In the genomic region with DNA sequence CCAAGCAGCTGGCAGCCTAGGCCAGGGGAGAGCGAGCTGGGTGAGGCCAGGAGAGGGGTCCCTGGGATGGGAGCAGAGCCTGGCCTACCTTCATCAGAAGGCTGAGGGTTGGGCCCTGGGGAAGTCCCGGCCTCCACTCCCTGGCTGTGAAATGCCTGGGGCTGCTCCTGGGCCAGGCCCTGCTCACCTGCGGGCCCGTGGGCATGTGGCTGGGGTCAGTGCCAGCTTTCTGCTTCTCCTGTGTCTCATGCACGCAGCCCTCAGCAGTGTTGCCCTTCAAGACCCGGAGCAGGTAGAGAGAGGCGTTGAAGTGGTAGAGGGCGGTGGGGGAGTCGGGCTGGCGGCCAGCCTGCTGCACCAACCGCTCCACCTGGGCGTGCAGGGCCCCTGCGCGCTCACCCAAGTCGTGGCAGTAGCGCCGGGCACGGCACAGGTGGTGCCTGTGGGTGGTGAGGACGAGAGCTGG, we compare ENCODE assay signal across 21 cellular contexts. TPM values are rescaled to one million over a fixed set of nuclear protein-coding genes. Genes with fewer than 3 reads are reported as not detected.
DNase-seq lines count a peak whose midpoint lies in the region; ATAC-seq, FAIRE-seq and TF ChIP-seq lines count a peak whose summit lies in the region.
"Had no signal": no experiment of that assay in that cellular context is flagged by ENCODE, and none has a peak within 500 bp of the region (broad histone marks: within the 10 kb centered on the region; RNA-seq: fewer than 3 reads in every experiment).

No MANE protein-coding gene starts in this region.

- no peaks in the 10 kb centered on the region for H3K9me3 ChIP-seq in K562 (replicated peaks; ENCODE audit: control insufficient read depth, insufficient read depth, low read depth, low read length)
- no peaks in the 10 kb centered on the region for H3K9me3 ChIP-seq in gastrocnemius medialis
- no peaks in the 10 kb centered on the region for H3K9me3 ChIP-seq in Karpas-422 (ENCODE audit: low read length)
- H3K9me3 ChIP-seq: SJSA1 had no signal

- H3K9me2 ChIP-seq in Karpas-422 (replicated peaks; ENCODE audit: insufficient read depth, low read length) = no peaks in the 10 kb centered on the region

- no peaks in the 10 kb centered on the region for H3K9me3 Mint-ChIP-seq in activated naive CD4-positive, alpha-beta T cell treated with anti-CD3 and anti-CD28 coated beads, Interleukin-2, amount 50 U/mL, for 72 hours
- H3K9me3 Mint-ChIP-seq: CD8-positive, alpha-beta T cell had no signal

- H3K9ac ChIP-seq in K562 (ENCODE audit: insufficient read depth in 1 of 2, low read depth in 2 of 2, low read length in 2 of 2) (no peak overlapping the region), Karpas-422 (ENCODE audit: low read length) (no peak overlapping the region)

- WGBS in K562 (ENCODE audit: insufficient coverage, low coverage, missing lambda C conversion rate) = 96% methylated on average over 5 of the region's 19 CpGs

- TF ChIP-seq POLR2A in K562 (conservative IDR thresholded peaks at IDR 0.05) (no peak), gastrocnemius medialis (IDR thresholded peaks at IDR 0.05) (no peak)

- intact Hi-C loops in K562 (cut with micrococcal nuclease) = loop anchor here (5.0 kb wide), 1 partner anchor 120 kb away; no protein-coding TSS in a partner anchor
- intact Hi-C loops in gastrocnemius medialis (cut with DNase I; ENCODE audit: low total_unique reads) = no loop called here

- no peak for TF ChIP-seq EP300 in K562 (IDR thresholded peaks at IDR 0.05; ENCODE audit: low read length)

- H3K27ac ChIP-seq in K562 (ENCODE audit: extremely low read depth, low read depth, low read length) (no peak overlapping the region), gastrocnemius medialis (peak overlapping the region in 3 of 4 donors; percentile 7 to 79 (median 76)), Karpas-422 (ENCODE audit: low read length) (no peak overlapping the region)
- H3K27ac ChIP-seq: 22Rv1, SJSA1 had no signal

- no peak for ATAC-seq in activated naive CD4-positive, alpha-beta T cell treated with anti-CD3 and anti-CD28 coated beads, Interleukin-2, amount 50 U/mL, for 72 hours
- ATAC-seq in K562 (no peak), gastrocnemius medialis (no peak), HG02840 (IDR thresholded peaks at IDR 0.05; ENCODE audit: low FRiP score, unreplicated experiment) (no peak)
- ATAC-seq: CD8-positive, alpha-beta T cell had no signal

- H3K27me3 ChIP-seq in K562 (ENCODE audit: control insufficient read depth in 2 of 2, insufficient read depth in 2 of 2, low read length in 2 of 2) (no peaks in the 10 kb centered on the region), gastrocnemius medialis (no peaks in the 10 kb centered on the region), Karpas-422 (ENCODE audit: low read length) (no peaks in the 10 kb centered on the region)
- H3K27me3 ChIP-seq: SJSA1 had no signal

- TF ChIP-seq RAD21 in K562 (CRISPR knock-in tag; conservative IDR thresholded peaks at IDR 0.05 in 1 of 2, IDR thresholded peaks at IDR 0.05 in 1 of 2) = no peak

- no peak for FAIRE-seq in K562 (lab: Jason Lieb, UNC)

- in situ Hi-C loops in K562 (cut with MboI) = no loop called here
- in situ Hi-C loops in gastrocnemius medialis (cut with MboI; ENCODE audit: low sequenced_read_pairs in 4 of 4) = no loop called here

- no peaks in the 10 kb centered on the region for H3K36me3 Mint-ChIP-seq in activated naive CD4-positive, alpha-beta T cell treated with anti-CD3 and anti-CD28 coated beads, Interleukin-2, amount 50 U/mL, for 72 hours

- no TSS peak for BruUV-seq in K562 (replicated peaks; lab: Mats Ljungman, UMichigan)

- no peak for DNase-seq in activated naive CD4-positive, alpha-beta T cell treated with anti-CD3 and anti-CD28 coated beads, Interleukin-2, amount 50 U/mL, for 72 hours (ENCODE audit: low spot score in 2 of 2)
- no peak for DNase-seq in activated naive CD4-positive, alpha-beta T cell (lab: John Stamatoyannopoulos, UW)
- no peak for DNase-seq in K562 (ENCODE audit: extremely low read depth in 1 of 4, low spot score in 3 of 4)
- DNase-seq in gastrocnemius medialis = no peak
- no peak for DNase-seq in Karpas-422
- DNase-seq: CD8-positive, alpha-beta T cell; DMS79 treated with DMSO at 0.1 percent for 48 hours; HCEC 1CT; KG1; NCI-H1436; NCI-H2029; NCI-H2171 treated with DMSO at 0.1 percent for 48 hours; NCI-H446 treated with DMSO at 0.1 percent for 48 hours; NCI-H748 treated with DMSO at 0.1 percent for 48 hours had no signal

- H3K4me1 ChIP-seq in K562 (replicated peaks in 1 of 2; ENCODE audit: control insufficient read depth in 2 of 2, insufficient read depth in 2 of 2, low read length in 2 of 2) (peaks cover 0 to 60% of the 10 kb centered on the region in 2 experiments; a peak in 2 of 5 replicates), gastrocnemius medialis (peaks cover 19 to 36% of the 10 kb centered on the region in 2 donors), Karpas-422 (ENCODE audit: low read length) (no peaks in the 10 kb centered on the region)
- H3K4me1 ChIP-seq: SJSA1 had no signal

- H3K36me3 ChIP-seq in K562 (ENCODE audit: control insufficient read depth, insufficient read depth, low read length) (peaks cover 90% of the 10 kb centered on the region; the same call in 2 of the 3 replicates), gastrocnemius medialis (peaks cover 0 to 72% of the 10 kb centered on the region in 2 donors), Karpas-422 (ENCODE audit: insufficient read depth, low read length) (peaks cover 15% of the 10 kb centered on the region)

- no peak overlapping the region for H2AFZ ChIP-seq in K562 (ENCODE audit: low read depth, low read length)
- no peak overlapping the region for H2AFZ ChIP-seq in Karpas-422 (ENCODE audit: low read length)

- POLR2A ChIA-PET in K562 (lab: Yijun Ruan, JAX) = no interaction called here

- H3K9me1 ChIP-seq in K562 (ENCODE audit: control insufficient read depth, insufficient read depth, low read length) = no peaks in the 10 kb centered on the region

- H3K27ac Mint-ChIP-seq in activated naive CD4-positive, alpha-beta T cell treated with anti-CD3 and anti-CD28 coated beads, Interleukin-2, amount 50 U/mL, for 72 hours = peak overlapping the region; percentile 69 to 91
- H3K27ac Mint-ChIP-seq: CD8-positive, alpha-beta T cell had no signal

- no peak overlapping the region for H3K4me2 ChIP-seq in K562 (ENCODE audit: insufficient read depth, low read length)
- H3K4me2 ChIP-seq in Karpas-422 (ENCODE audit: low read depth, low read length, poor library complexity, severe bottlenecking) = no peak overlapping the region

- H3K79me2 ChIP-seq in K562 (ENCODE audit: control insufficient read depth, insufficient read depth, low read length) (no peaks in the 10 kb centered on the region), Karpas-422 (ENCODE audit: low read length) (no peaks in the 10 kb centered on the region)

- CTCF ChIA-PET in K562 (lab: Yijun Ruan, JAX; ENCODE audit: low intra/inter-chr PET ratio) = no interaction called here

- H3K4me3 ChIP-seq in K562 (no peak overlapping the region), gastrocnemius medialis (no peak overlapping the region), Karpas-422 (ENCODE audit: low read length) (no peak overlapping the region)
- H3K4me3 ChIP-seq: SJSA1 had no signal

- no peak for TF ChIP-seq CTCF in K562 (IDR thresholded peaks at IDR 0.05 in 2 of 3, conservative IDR thresholded peaks at IDR 0.05 in 1 of 3; ENCODE audit: insufficient read depth in 2 of 3, low read depth in 1 of 3, low read length in 3 of 3)
- TF ChIP-seq CTCF in gastrocnemius medialis (IDR thresholded peaks at IDR 0.05 in 4 of 5, conservative IDR thresholded peaks at IDR 0.05 in 1 of 5) = no peak

- H4K20me1 ChIP-seq in K562 (replicated peaks; ENCODE audit: control insufficient read depth, insufficient read depth, low read length) (no peaks in the 10 kb centered on the region), Karpas-422 (ENCODE audit: insufficient read depth, low read depth, low read length) (0 out of 2 replicates have a peak, but pooled peaks cover 20% of the 10 kb centered on the region)

RNA-seq across cellular contexts. Expression of a gene that starts 12.4 kb away (rescaled TPM):
- total RNA-seq in activated naive CD4-positive, alpha-beta T cell treated with anti-CD3 and anti-CD28 coated beads, Interleukin-2, amount 50 U/mL, for 72 hours = 10 to 100 TPM; 62.3 to 71.3 TPM
- total RNA-seq in K562 (2011; cell fraction: chromatin; rRNA removed; ENCODE audit: low replicate concordance) = 95.2 and 270 TPM in 2 replicates
- total RNA-seq in K562 (2011; cell fraction: nucleolus; rRNA removed) = 174 and 191 TPM in 2 replicates
- 98.3 and 111 TPM in 2 replicates for total RNA-seq in K562 (2011; cell fraction: nucleoplasm; rRNA removed)
- total RNA-seq in K562 (2014; rRNA removed) (109 and 132 TPM in 2 replicates), K562 (2014; rRNA removed; fragmentation: Illumina TruSeq; extraction: Trizol) (19.8 and 23.3 TPM in 2 replicates), K562 (2015; rRNA removed; fragmentation: Illumina TruSeq; extraction: Trizol) (47.2 and 47.6 TPM in 2 replicates), K562 (2021) (107 and 114 TPM in 2 replicates), gastrocnemius medialis (10 to 100 TPM; 42.5 to 60.2 (median 48.9) TPM)
- polyA plus RNA-seq in K562 (2011; rRNA removed) (17.7 and 32.4 TPM in 2 replicates), K562 (2014; fragmentation: Illumina TruSeq; extraction: Trizol) (70.7 and 73.8 TPM in 2 replicates), K562 (2014; fragmentation: Nextera tagmentation; extraction: Ambion mirVana) (1 to 10 TPM; 2.0 to 2.4 TPM), K562 (2014; rRNA removed) (69.7 and 77.2 TPM in 2 replicates)
- 16.3 and 33.1 TPM in 2 replicates for polyA plus RNA-seq in K562 (2011; cell fraction: cytosol; rRNA removed)
- polyA plus RNA-seq in K562 (2011; cell fraction: nucleus; rRNA removed) = 131 and 209 TPM in 2 replicates
- polyA plus RNA-seq in K562 (2012) = 37.2 and 61.4 TPM in 2 replicates
- 23.5 and 30.7 TPM in 2 replicates for polyA minus RNA-seq in K562 (2011; rRNA and poly(A)+ RNA removed)
- 53.6 and 56.5 TPM in 2 replicates for polyA minus RNA-seq in K562 (2011; cell fraction: cytosol; rRNA and poly(A)+ RNA removed)
- 54.6 and 62.6 TPM in 2 replicates for polyA minus RNA-seq in K562 (2011; cell fraction: nucleus; rRNA and poly(A)+ RNA removed)
- total RNA-seq in Karpas-422 (2014; rRNA removed; shearing (Covaris generic); ENCODE audit: low replicate concordance) = 48.2 and 76.6 TPM in 2 replicates

RNA-seq across cellular contexts. Expression of a gene that starts 17.6 kb away (rescaled TPM):
- not detected for total RNA-seq in activated naive CD4-positive, alpha-beta T cell treated with anti-CD3 and anti-CD28 coated beads, Interleukin-2, amount 50 U/mL, for 72 hours
- not detected in 2 replicates for total RNA-seq in K562 (2011; cell fraction: chromatin; rRNA removed; ENCODE audit: low replicate concordance)
- total RNA-seq in K562 (2011; cell fraction: nucleolus; rRNA removed) = not detected in 2 replicates
- not detected in 2 replicates for total RNA-seq in K562 (2011; cell fraction: nucleoplasm; rRNA removed)
- not detected in 2 replicates for total RNA-seq in K562 (2014; rRNA removed)
- total RNA-seq in K562 (2014; rRNA removed; fragmentation: Illumina TruSeq; extraction: Trizol) = not detected in 2 replicates
- not detected in 2 replicates for total RNA-seq in K562 (2015; rRNA removed; fragmentation: Illumina TruSeq; extraction: Trizol)
- 0.09 TPM in 1 of 2 replicates, not detected in the other for total RNA-seq in K562 (2021)
- polyA plus RNA-seq in K562 (2011; rRNA removed) = not detected in 2 replicates
- not detected in 2 replicates for polyA plus RNA-seq in K562 (2011; cell fraction: cytosol; rRNA removed)
- polyA plus RNA-seq in K562 (2011; cell fraction: nucleus; rRNA removed) = not detected in 2 replicates
- polyA plus RNA-seq in K562 (2012) = not detected in 2 replicates
- polyA plus RNA-seq in K562 (2014; fragmentation: Illumina TruSeq; extraction: Trizol) = not detected in 2 replicates
- polyA plus RNA-seq in K562 (2014; fragmentation: Nextera tagmentation; extraction: Ambion mirVana) = not detected
- 0.42 TPM in 1 of 2 replicates, not detected in the other for polyA plus RNA-seq in K562 (2014; rRNA removed)
- polyA minus RNA-seq in K562 (2011; rRNA and poly(A)+ RNA removed) = not detected in 2 replicates
- polyA minus RNA-seq in K562 (2011; cell fraction: cytosol; rRNA and poly(A)+ RNA removed) = not detected in 2 replicates
- polyA minus RNA-seq in K562 (2011; cell fraction: nucleus; rRNA and poly(A)+ RNA removed) = not detected in 2 replicates
- under 1 TPM in 1 of 4 donors, not detected in 3; 0.63 TPM for total RNA-seq in gastrocnemius medialis
- total RNA-seq in Karpas-422 (2014; rRNA removed; shearing (Covaris generic); ENCODE audit: low replicate concordance) = not detected in 2 replicates
- total RNA-seq: CD8-positive, alpha-beta T cell; G401; M059J; SJSA1 had no signal
- polyA plus RNA-seq: AG04450, BJ had no signal

RNA-seq across cellular contexts. Expression of a gene that starts 41.6 kb away (rescaled TPM):
- not detected for total RNA-seq in activated naive CD4-positive, alpha-beta T cell treated with anti-CD3 and anti-CD28 coated beads, Interleukin-2, amount 50 U/mL, for 72 hours
- not detected in 2 replicates for total RNA-seq in K562 (2011; cell fraction: chromatin; rRNA removed; ENCODE audit: low replicate concordance)
- not detected in 2 replicates for total RNA-seq in K562 (2011; cell fraction: nucleolus; rRNA removed)
- not detected in 2 replicates for total RNA-seq in K562 (2011; cell fraction: nucleoplasm; rRNA removed)
- total RNA-seq in K562 (2014; rRNA removed) = not detected in 2 replicates
- total RNA-seq in K562 (2014; rRNA removed; fragmentation: Illumina TruSeq; extraction: Trizol) = not detected in 2 replicates
- not detected in 2 replicates for total RNA-seq in K562 (2015; rRNA removed; fragmentation: Illumina TruSeq; extraction: Trizol)
- not detected in 2 replicates for total RNA-seq in K562 (2021)
- polyA plus RNA-seq in K562 (2011; rRNA removed) = 0.04 TPM in 1 of 2 replicates, not detected in the other
- polyA plus RNA-seq in K562 (2011; cell fraction: cytosol; rRNA removed) = not detected in 2 replicates
- polyA plus RNA-seq in K562 (2011; cell fraction: nucleus; rRNA removed) = not detected in 2 replicates
- polyA plus RNA-seq in K562 (2012) = not detected in 2 replicates
- not detected in 2 replicates for polyA plus RNA-seq in K562 (2014; fragmentation: Illumina TruSeq; extraction: Trizol)
- polyA plus RNA-seq in K562 (2014; fragmentation: Nextera tagmentation; extraction: Ambion mirVana) = not detected
- polyA plus RNA-seq in K562 (2014; rRNA removed) = not detected in 2 replicates
- not detected in 2 replicates for polyA minus RNA-seq in K562 (2011; rRNA and poly(A)+ RNA removed)
- polyA minus RNA-seq in K562 (2011; cell fraction: cytosol; rRNA and poly(A)+ RNA removed) = not detected in 2 replicates
- polyA minus RNA-seq in K562 (2011; cell fraction: nucleus; rRNA and poly(A)+ RNA removed) = not detected in 2 replicates
- total RNA-seq in gastrocnemius medialis = 100 to 1,000 TPM; 110 to 588 (median 420) TPM
- total RNA-seq in Karpas-422 (2014; rRNA removed; shearing (Covaris generic); ENCODE audit: low replicate concordance) = 0.45 TPM in 1 of 2 replicates, not detected in the other
- total RNA-seq: CD8-positive, alpha-beta T cell; G401; M059J; SJSA1 had no signal
- polyA plus RNA-seq: BJ had no signal

RNA-seq across cellular contexts. Expression of a gene that starts 44.1 kb away (rescaled TPM):
- under 1 TPM; 0.16 to 0.64 TPM for total RNA-seq in activated naive CD4-positive, alpha-beta T cell treated with anti-CD3 and anti-CD28 coated beads, Interleukin-2, amount 50 U/mL, for 72 hours
- not detected in 2 replicates for total RNA-seq in K562 (2011; cell fraction: chromatin; rRNA removed; ENCODE audit: low replicate concordance)
- not detected in 2 replicates for total RNA-seq in K562 (2011; cell fraction: nucleolus; rRNA removed)
- total RNA-seq in K562 (2011; cell fraction: nucleoplasm; rRNA removed) = not detected in 2 replicates
- not detected in 2 replicates for total RNA-seq in K562 (2014; rRNA removed)
- not detected in 2 replicates for total RNA-seq in K562 (2014; rRNA removed; fragmentation: Illumina TruSeq; extraction: Trizol)
- not detected in 2 replicates for total RNA-seq in K562 (2015; rRNA removed; fragmentation: Illumina TruSeq; extraction: Trizol)
- 0.07 TPM in 1 of 2 replicates, not detected in the other for total RNA-seq in K562 (2021)
- polyA plus RNA-seq in K562 (2011; rRNA removed) = 0.06 TPM in 1 of 2 replicates, not detected in the other
- polyA plus RNA-seq in K562 (2011; cell fraction: cytosol; rRNA removed) = 0.03 and 0.07 TPM in 2 replicates
- not detected in 2 replicates for polyA plus RNA-seq in K562 (2011; cell fraction: nucleus; rRNA removed)
- 0.12 and 0.76 TPM in 2 replicates for polyA plus RNA-seq in K562 (2012)
- polyA plus RNA-seq in K562 (2014; fragmentation: Illumina TruSeq; extraction: Trizol) = not detected in 2 replicates
- polyA plus RNA-seq in K562 (2014; fragmentation: Nextera tagmentation; extraction: Ambion mirVana) = not detected
- not detected in 2 replicates for polyA plus RNA-seq in K562 (2014; rRNA removed)
- polyA minus RNA-seq in K562 (2011; rRNA and poly(A)+ RNA removed) = not detected in 2 replicates
- not detected in 2 replicates for polyA minus RNA-seq in K562 (2011; cell fraction: cytosol; rRNA and poly(A)+ RNA removed)
- not detected in 2 replicates for polyA minus RNA-seq in K562 (2011; cell fraction: nucleus; rRNA and poly(A)+ RNA removed)
- total RNA-seq in gastrocnemius medialis = 1 to 10 TPM; 2.7 to 6.2 (median 4.2) TPM
- total RNA-seq in Karpas-422 (2014; rRNA removed; shearing (Covaris generic); ENCODE audit: low replicate concordance) = not detected in 2 replicates
- polyA plus RNA-seq: AG04450, BJ had no signal

Comparison
In these comparisons a context has a peak if more than half of its experiments do, and no peak if none do; other contexts are left out.
1. H3K27ac ChIP-seq: peak in gastrocnemius medialis (3 of 4); none in K562 (single experiment) and Karpas-422 (single experiment).
2. RNA of a gene that starts 41.6 kb away (total RNA-seq): 110 to 588 TPM in gastrocnemius medialis; 0.45 TPM in Karpas-422, not detected in activated naive CD4-positive, alpha-beta T cell treated with anti-CD3 and anti-CD28 coated beads, Interleukin-2, amount 50 U/mL, for 72 hours and not detected in K562; every median in the first group is over 10 times any median in the second.